ENCODE assay signal across 7 cellular contexts in the genomic region with DNA sequence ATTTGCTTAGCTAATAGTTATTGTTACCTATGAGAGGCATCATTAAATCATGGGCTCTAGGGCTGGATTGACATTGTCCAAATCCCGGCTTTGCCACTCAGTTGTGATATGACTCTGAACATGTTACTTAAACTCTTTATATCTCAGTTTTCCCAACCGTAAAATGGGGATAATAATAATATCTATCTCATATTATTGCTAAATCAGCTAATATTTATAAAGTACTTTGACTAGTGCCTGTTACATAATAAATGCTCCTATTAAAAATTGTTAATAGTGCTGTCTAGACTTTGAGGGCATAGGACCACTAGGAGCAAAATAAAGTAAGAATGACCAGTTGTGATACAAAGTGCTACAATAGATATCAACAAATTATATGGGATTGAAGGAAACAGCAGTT.
"Had no signal": no experiment of that assay in that cellular context is flagged by ENCODE, and none has a peak within 500 bp of the region (broad histone marks: within the 10 kb centered on the region; RNA-seq: fewer than 3 reads in every experiment).

No MANE protein-coding gene starts in this region.

- DNase-seq: GDM1, GF-D8 had no signal

- ATAC-seq: GM12878 had no signal

- H3K4me3 ChIP-seq: GM12878 had no signal

- FAIRE-seq: GM12878, GM12891, GM12892, GM18507, GM19239 had no signal
